Comparison of ENCODE assay signal across 28 cellular contexts in the genomic region with DNA sequence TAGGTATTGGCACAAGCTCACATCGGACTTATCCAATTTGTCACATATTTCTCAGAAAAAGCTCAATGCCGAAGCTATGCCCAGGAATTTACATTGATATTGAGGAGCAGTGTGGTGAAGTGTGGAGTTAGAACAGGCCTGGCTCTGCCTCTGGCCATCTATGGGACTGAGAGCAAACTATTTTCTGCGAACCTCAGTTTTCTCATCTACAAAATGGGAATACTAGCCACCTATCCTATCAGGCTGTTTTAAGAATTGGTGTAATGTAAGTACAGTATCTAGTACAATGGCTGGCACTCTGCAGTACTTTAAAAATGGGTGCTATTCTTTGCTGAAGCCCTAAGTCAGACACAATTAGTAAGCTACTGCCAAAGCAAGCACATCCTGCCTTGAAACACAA. TPM values are rescaled to one million over a fixed set of nuclear protein-coding genes. Genes with fewer than 3 reads are reported as not detected.
A peak's percentile ranks its signal among the peaks of the same experiment; 100 is the strongest.
DNase-seq lines count a peak whose midpoint lies in the region; ATAC-seq, FAIRE-seq and TF ChIP-seq lines count a peak whose summit lies in the region.
"Had no signal": no experiment of that assay in that cellular context is flagged by ENCODE, and none has a peak within 500 bp of the region (broad histone marks: within the 10 kb centered on the region; RNA-seq: fewer than 3 reads in every experiment).

No MANE protein-coding gene starts in this region.

- H3K36me3 ChIP-seq in GM23338 (ENCODE audit: insufficient read depth) (no peaks in the 10 kb centered on the region), K562 (ENCODE audit: control insufficient read depth, insufficient read depth, low read length) (no peaks in the 10 kb centered on the region), endodermal cell (ENCODE audit: control insufficient read depth, insufficient read depth, low read length) (no peaks in the 10 kb centered on the region)
- H3K36me3 ChIP-seq: BE2C had no signal

- in situ Hi-C loops in K562 (cut with MboI): no loop called here

- no peak for TF ChIP-seq EP300 in K562 (IDR thresholded peaks at IDR 0.05; ENCODE audit: low read length)

- H3K4me3 ChIP-seq in GM23338 (no peak overlapping the region), K562 (no peak overlapping the region), endodermal cell (ENCODE audit: low read length) (no peak overlapping the region)
- H3K4me3 ChIP-seq: BLaER1, GM12878 had no signal

- H3K27me3 ChIP-seq in GM23338 (ENCODE audit: insufficient read depth) (no peaks in the 10 kb centered on the region), H9 (ENCODE audit: insufficient read depth, low read length) (no peaks in the 10 kb centered on the region), K562 (ENCODE audit: control insufficient read depth in 2 of 2, insufficient read depth in 2 of 2, low read length in 2 of 2) (no peaks in the 10 kb centered on the region), endodermal cell (ENCODE audit: control insufficient read depth, insufficient read depth, low read length, poor library complexity, severe bottlenecking) (no peaks in the 10 kb centered on the region)
- H3K27me3 ChIP-seq: BE2C, BLaER1 had no signal

- no peaks in the 10 kb centered on the region for H3F3A ChIP-seq in GM23338 (replicated peaks; ENCODE audit: low read depth)

- H3K4me3 Mint-ChIP-seq in GM23338 (no peak overlapping the region), H9 (no peak overlapping the region), endodermal cell (no peak overlapping the region), glutamatergic neuron (ENCODE audit: unreplicated experiment) (no peak overlapping the region)
- H3K4me3 Mint-ChIP-seq: CD14-positive monocyte; CD4-positive, CD25-positive, alpha-beta regulatory T cell; CD8-positive, alpha-beta memory T cell had no signal

- no peak overlapping the region for H2AFZ ChIP-seq in GM23338
- no peak overlapping the region for H2AFZ ChIP-seq in H9 (ENCODE audit: low read length)
- H2AFZ ChIP-seq in K562 (ENCODE audit: low read depth, low read length): no peak overlapping the region

- no TSS peak for BruUV-seq in K562 (replicated peaks; lab: Mats Ljungman, UMichigan)

- H2BK12ac ChIP-seq in H9 (ENCODE audit: insufficient read length, low read depth, low read length): no peak overlapping the region

- no peak overlapping the region for H4K5ac ChIP-seq in H9 (ENCODE audit: insufficient read length, low read depth, low read length)

- no peak overlapping the region for H2BK20ac ChIP-seq in H9 (ENCODE audit: low read depth, low read length, poor library complexity, severe bottlenecking)

- no peak overlapping the region for H3K27ac ChIP-seq in GM23338 (ENCODE audit: low read depth)
- H3K27ac ChIP-seq in H9 (ENCODE audit: insufficient read length, low read depth, low read length): no peak overlapping the region
- no peak overlapping the region for H3K27ac ChIP-seq in K562 (ENCODE audit: extremely low read depth, low read depth, low read length)
- H3K27ac ChIP-seq in endodermal cell (ENCODE audit: low read depth, low read length): no peak overlapping the region
- H3K27ac ChIP-seq: BLaER1 had no signal

- H3K36me3 Mint-ChIP-seq in GM23338 (ENCODE audit: low read depth): no peaks in the 10 kb centered on the region
- no peaks in the 10 kb centered on the region; a peak in 1 of 7 replicates for H3K36me3 Mint-ChIP-seq in H9 (ENCODE audit: insufficient read depth in 1 of 3, low read depth in 3 of 3)
- H3K36me3 Mint-ChIP-seq in endodermal cell (ENCODE audit: low read depth): peaks cover 4% of the 10 kb centered on the region
- peaks cover 5% of the 10 kb centered on the region for H3K36me3 Mint-ChIP-seq in glutamatergic neuron (ENCODE audit: unreplicated experiment)
- H3K36me3 Mint-ChIP-seq: CD4-positive, alpha-beta memory T cell; CD8-positive, alpha-beta memory T cell had no signal

- no peaks in the 10 kb centered on the region for H3K27me3 Mint-ChIP-seq in GM23338 (ENCODE audit: insufficient read depth, low read depth, poor library complexity)
- H3K27me3 Mint-ChIP-seq in H9 (ENCODE audit: low read depth): no peaks in the 10 kb centered on the region
- H3K27me3 Mint-ChIP-seq in endodermal cell (ENCODE audit: insufficient read depth): no peaks in the 10 kb centered on the region
- peaks cover 2% of the 10 kb centered on the region for H3K27me3 Mint-ChIP-seq in glutamatergic neuron (ENCODE audit: unreplicated experiment)

- no peak for TF ChIP-seq RAD21 in K562 (CRISPR knock-in tag; conservative IDR thresholded peaks at IDR 0.05 in 1 of 2, IDR thresholded peaks at IDR 0.05 in 1 of 2)

- no peak overlapping the region for H3K27ac Mint-ChIP-seq in GM23338
- peak overlapping the region in 2 of 3 experiments; percentile 52 to 73; a peak in 4 of 7 replicates for H3K27ac Mint-ChIP-seq in H9
- H3K27ac Mint-ChIP-seq in endodermal cell: peak overlapping the region; percentile 56
- no peak overlapping the region for H3K27ac Mint-ChIP-seq in glutamatergic neuron (ENCODE audit: unreplicated experiment)
- H3K27ac Mint-ChIP-seq: CD4-positive, alpha-beta memory T cell; CD4-positive, CD25-positive, alpha-beta regulatory T cell; CD8-positive, alpha-beta memory T cell had no signal

- H4K8ac ChIP-seq in H9 (replicated peaks; ENCODE audit: insufficient read length, low read depth, low read length): no peak overlapping the region

- POLR2A ChIA-PET in K562 (lab: Yijun Ruan, JAX): interaction anchor here (2.4 kb wide), 1 partner anchor 10 kb away, joined by 10 read pairs; no protein-coding TSS in a partner anchor

- H2AK5ac ChIP-seq in H9 (ENCODE audit: insufficient read length, low read length): no peak overlapping the region

- DNase-seq in GM23338 (ENCODE audit: low spot score): no peak
- no peak for DNase-seq in H9
- no peak for DNase-seq in K562 (ENCODE audit: extremely low read depth in 1 of 4, low spot score in 3 of 4)
- DNase-seq in endodermal cell: no peak
- DNase-seq in glutamatergic neuron: no peak
- no peak for DNase-seq in amygdala (lab: John Stamatoyannopoulos, UW)
- DNase-seq in islet precursor cell: no peak
- DNase-seq in NCI-H2081 treated with DMSO at 0.1 percent for 48 hours (lab: John Stamatoyannopoulos, UW): no peak
- DNase-seq: 8988T; ACHN; C1 segment of cervical spinal cord; CD4-positive, alpha-beta memory T cell; CD4-positive, CD25-positive, alpha-beta regulatory T cell; CD8-positive, alpha-beta memory T cell; COR-L47; DMS153; DMS53; DMS79; DND-41; EL; GDM1 had no signal

- H3K4me1 Mint-ChIP-seq in GM23338 (peaks cover 41% of the 10 kb centered on the region), H9 (peaks cover 35 to 50% of the 10 kb centered on the region in 2 experiments), endodermal cell (peaks cover 39% of the 10 kb centered on the region), glutamatergic neuron (ENCODE audit: low read depth, unreplicated experiment) (peaks cover 19% of the 10 kb centered on the region)
- H3K4me1 Mint-ChIP-seq: CD4-positive, alpha-beta memory T cell; CD4-positive, CD25-positive, alpha-beta regulatory T cell; CD8-positive, alpha-beta memory T cell had no signal

- H3K18ac ChIP-seq in H9 (ENCODE audit: insufficient read length, low read depth, low read length): no peak overlapping the region

- H2BK15ac ChIP-seq in H9 (ENCODE audit: low read depth, low read length): no peak overlapping the region

- H3K9ac ChIP-seq in H9 (ENCODE audit: extremely low read depth, insufficient read length, low read length) (no peak overlapping the region), K562 (ENCODE audit: insufficient read depth in 1 of 2, low read depth in 2 of 2, low read length in 2 of 2) (no peak overlapping the region), endodermal cell (ENCODE audit: extremely low read depth, low read length, poor library complexity, severe bottlenecking) (no peak overlapping the region)
- H3K9ac ChIP-seq: BLaER1 had no signal

- no peaks in the 10 kb centered on the region for H3K9me1 ChIP-seq in K562 (ENCODE audit: control insufficient read depth, insufficient read depth, low read length)

- no peaks in the 10 kb centered on the region for H3K23me2 ChIP-seq in H9 (ENCODE audit: insufficient read length, low read depth, low read length, poor library complexity, severe bottlenecking)

- FAIRE-seq in K562 (lab: Jason Lieb, UNC): no peak
- FAIRE-seq: A204.1, GM12878, GM12892, GM18507 had no signal

- intact Hi-C loops in K562 (cut with micrococcal nuclease): no loop called here

- H4K91ac ChIP-seq in H9 (ENCODE audit: insufficient read length, low read depth, low read length): no peak overlapping the region

- H3K56ac ChIP-seq in H9 (ENCODE audit: insufficient read length, low read depth, low read length): no peak overlapping the region

- CTCF ChIA-PET in K562 (lab: Yijun Ruan, JAX; ENCODE audit: low intra/inter-chr PET ratio): no interaction called here

- H4K20me1 ChIP-seq in GM23338 (replicated peaks; ENCODE audit: insufficient read depth) (peaks cover 20% of the 10 kb centered on the region), H9 (ENCODE audit: control insufficient read depth, insufficient read depth, insufficient read length) (no peaks in the 10 kb centered on the region), K562 (replicated peaks; ENCODE audit: control insufficient read depth, insufficient read depth, low read length) (no peaks in the 10 kb centered on the region; the same call in 1 of the 2 replicates)

- no peak overlapping the region for H2BK5ac ChIP-seq in H9 (ENCODE audit: insufficient read length, low read length)

- ATAC-seq in GM23338 (no peak), K562 (no peak)
- ATAC-seq: GM12878 had no signal

- H3K23ac ChIP-seq in H9 (ENCODE audit: insufficient read length, low read depth, low read length): no peak overlapping the region

- WGBS in H9 (ENCODE audit: extremely low coverage, insufficient read length, low lambda C conversion rate): no CpG with 5 or more reads among the region's 3 CpGs
- WGBS in K562 (ENCODE audit: insufficient coverage, low coverage, missing lambda C conversion rate): 90% methylated on average over 3 of the region's 3 CpGs
- 92% methylated on average over 3 of the region's 3 CpGs; no CpG with 5 or more reads in 1 of the 2 experiments for WGBS in endodermal cell (ENCODE audit: insufficient coverage in 1 of 2, insufficient read length in 1 of 2), 2 experiments

- H3K9me2 ChIP-seq in GM23338 (ENCODE audit: insufficient read depth): no peaks in the 10 kb centered on the region

- no peak overlapping the region for H2BK120ac ChIP-seq in H9 (ENCODE audit: low read depth, low read length, poor library complexity, severe bottlenecking)

- peaks cover 38% of the 10 kb centered on the region for H3K4me1 ChIP-seq in GM23338 (ENCODE audit: insufficient read depth)
- H3K4me1 ChIP-seq in H9 (ENCODE audit: insufficient read depth, low read length): peaks cover 4% of the 10 kb centered on the region
- H3K4me1 ChIP-seq in K562 (replicated peaks in 1 of 2; ENCODE audit: control insufficient read depth in 2 of 2, insufficient read depth in 2 of 2, low read length in 2 of 2): peaks cover 23 to 39% of the 10 kb centered on the region in 2 experiments
- H3K4me1 ChIP-seq in endodermal cell (ENCODE audit: control insufficient read depth, insufficient read depth, low read length): peaks cover 12% of the 10 kb centered on the region

- H3T11ph ChIP-seq in H9 (ENCODE audit: low read length): no peak overlapping the region

- no peak for TF ChIP-seq POLR2A in K562 (conservative IDR thresholded peaks at IDR 0.05)

- H3K79me2 ChIP-seq in GM23338 (replicated peaks; ENCODE audit: insufficient read depth): peaks cover 88% of the 10 kb centered on the region
- peaks cover 7% of the 10 kb centered on the region; the same call in 1 of the 2 replicates for H3K79me2 ChIP-seq in H9 (ENCODE audit: insufficient read depth, low read length)
- peaks cover 12% of the 10 kb centered on the region; the same call in 2 of the 3 replicates for H3K79me2 ChIP-seq in K562 (ENCODE audit: control insufficient read depth, insufficient read depth, low read length)

- H3K79me1 ChIP-seq in H9 (ENCODE audit: insufficient read depth, low read depth, low read length, poor library complexity, severe bottlenecking): no peaks in the 10 kb centered on the region

- H3K14ac ChIP-seq in H9 (ENCODE audit: insufficient read depth, low read length): no peak overlapping the region

- no peak overlapping the region for H3K4ac ChIP-seq in H9 (ENCODE audit: low read depth, low read length)

- H3K4me2 ChIP-seq in GM23338: 0 out of 2 replicates have a peak overlapping the region, but pooled peaks have one; percentile 18
- no peak overlapping the region for H3K4me2 ChIP-seq in H9 (ENCODE audit: insufficient read depth, insufficient read length, low read length)
- H3K4me2 ChIP-seq in K562 (ENCODE audit: insufficient read depth, low read length): no peak overlapping the region
- H3K4me2 ChIP-seq: BLaER1 had no signal

- no peaks in the 10 kb centered on the region for H3K9me3 ChIP-seq in H9 (ENCODE audit: control insufficient read depth, low read depth, low read length)
- H3K9me3 ChIP-seq in K562 (replicated peaks; ENCODE audit: control insufficient read depth, insufficient read depth, low read depth, low read length): no peaks in the 10 kb centered on the region
- no peaks in the 10 kb centered on the region for H3K9me3 ChIP-seq in endodermal cell (ENCODE audit: control insufficient read depth, low read length)
- H3K9me3 ChIP-seq: BE2C, BLaER1 had no signal

- no peaks in the 10 kb centered on the region for H3K9me3 Mint-ChIP-seq in GM23338
- no peaks in the 10 kb centered on the region for H3K9me3 Mint-ChIP-seq in H9
- no peaks in the 10 kb centered on the region for H3K9me3 Mint-ChIP-seq in endodermal cell
- H3K9me3 Mint-ChIP-seq in glutamatergic neuron (ENCODE audit: unreplicated experiment): peaks cover 5% of the 10 kb centered on the region
- H3K9me3 Mint-ChIP-seq: CD14-positive monocyte; CD4-positive, alpha-beta memory T cell; CD8-positive, alpha-beta memory T cell had no signal

- TF ChIP-seq CTCF in GM23338 (conservative IDR thresholded peaks at IDR 0.05; ENCODE audit: low read depth in 2 of 2) (no peak), H9 (conservative IDR thresholded peaks at IDR 0.05) (no peak), K562 (IDR thresholded peaks at IDR 0.05 in 2 of 3, conservative IDR thresholded peaks at IDR 0.05 in 1 of 3; ENCODE audit: insufficient read depth in 2 of 3, low read depth in 1 of 3, low read length in 3 of 3) (no peak), endodermal cell (conservative IDR thresholded peaks at IDR 0.05) (no peak), glutamatergic neuron (IDR thresholded peaks at IDR 0.05; ENCODE audit: partially characterized antibody, unreplicated experiment) (no peak)

RNA-seq across cellular contexts. Expression of a gene that starts 47.2 kb away (rescaled TPM):
- total RNA-seq in GM23338 (2014; rRNA removed; shearing (Covaris generic)): 23.5 and 33.7 TPM in 2 replicates
- polyA plus RNA-seq in GM23338 (2016; fragmentation: Nextera tagmentation; extraction: Ambion mirVana) (11.1 and 12.3 TPM in 2 replicates), K562 (2011; rRNA removed) (7.2 and 12.1 TPM in 2 replicates), K562 (2014; fragmentation: Illumina TruSeq; extraction: Trizol) (9.6 TPM in 2 replicates), K562 (2014; fragmentation: Nextera tagmentation; extraction: Ambion mirVana) (under 1 TPM; 0.14 to 0.48 TPM), K562 (2014; rRNA removed) (8.2 and 9.0 TPM in 2 replicates)
- total RNA-seq in H9 (2021) (38.1 and 41.1 TPM in 2 replicates), K562 (2014; rRNA removed) (10.2 and 11.1 TPM in 2 replicates), K562 (2014; rRNA removed; fragmentation: Illumina TruSeq; extraction: Trizol) (6.7 and 7.0 TPM in 2 replicates), K562 (2015; rRNA removed; fragmentation: Illumina TruSeq; extraction: Trizol) (10.3 and 13.0 TPM in 2 replicates), K562 (2021) (13.2 and 15.5 TPM in 2 replicates), endodermal cell (10 to 100 TPM; 54.2 to 56.5 TPM), glutamatergic neuron (ENCODE audit: unreplicated experiment) (40.5 TPM)
- 48.2 and 93.0 TPM in 2 replicates for total RNA-seq in K562 (2011; cell fraction: chromatin; rRNA removed; ENCODE audit: low replicate concordance)
- total RNA-seq in K562 (2011; cell fraction: nucleolus; rRNA removed): 39.5 and 40.2 TPM in 2 replicates
- total RNA-seq in K562 (2011; cell fraction: nucleoplasm; rRNA removed): 36.0 and 45.0 TPM in 2 replicates
- polyA plus RNA-seq in K562 (2011; cell fraction: cytosol; rRNA removed): 5.2 and 8.3 TPM in 2 replicates
- polyA plus RNA-seq in K562 (2011; cell fraction: nucleus; rRNA removed): 49.1 and 62.1 TPM in 2 replicates
- 9.2 and 16.7 TPM in 2 replicates for polyA plus RNA-seq in K562 (2012)
- 10.2 and 12.3 TPM in 2 replicates for polyA minus RNA-seq in K562 (2011; rRNA and poly(A)+ RNA removed)
- 8.0 and 11.0 TPM in 2 replicates for polyA minus RNA-seq in K562 (2011; cell fraction: cytosol; rRNA and poly(A)+ RNA removed)
- polyA minus RNA-seq in K562 (2011; cell fraction: nucleus; rRNA and poly(A)+ RNA removed): 25.3 and 34.3 TPM in 2 replicates
- 34.2 TPM for polyA plus RNA-seq in endodermal cell (2013, experiment 1 of 2)
- polyA plus RNA-seq in endodermal cell (2013, experiment 2 of 2): 31.3 TPM

Comparison
In these comparisons a context has a peak if more than half of its experiments do, and no peak if none do; other contexts are left out.
1. H3K27ac Mint-ChIP-seq: peak in H9 (2 of 3) and endodermal cell (single experiment); none in GM23338 (single experiment) and glutamatergic neuron (single experiment).